8 cellular contexts compared by ENCODE assay signal in genomic region chr11:130070109-130070828, GRCh38. TPM values are rescaled to one million over a fixed set of nuclear protein-coding genes. Genes with fewer than 3 reads are reported as not detected.
DNase-seq lines count a peak whose midpoint lies in the region; ATAC-seq and TF ChIP-seq lines count a peak whose summit lies in the region.

No MANE protein-coding gene starts in this region.

- DNase-seq in EL (peak; percentile 57), KBM-7 (peak; percentile 35), ecto neural progenitor cell (ENCODE audit: low spot score) (peak; percentile 68), lung (ENCODE audit: low spot score) (peak; percentile 41), NOMO-1 treated with DMSO at 0.1 percent for 48 hours (lab: John Stamatoyannopoulos, UW; ENCODE audit: unreplicated experiment) (no peak)
- DNase-seq in activated CD4-positive, alpha-beta T cell treated with anti-CD3 and anti-CD28 coated beads, Interleukin-2, amount 50 U/mL, for 1 hour: peak; percentile 51
- DNase-seq in stimulated activated CD8-positive, alpha-beta memory T cell treated with anti-CD3 and anti-CD28 coated beads, Interleukin-15, amount 100 ng/mL, for 1 hour (ENCODE audit: low read depth): peak; percentile 6

- no peaks in the 10 kb centered on the region for H3K27me3 ChIP-seq in lung (ENCODE audit: control insufficient read depth, insufficient read depth)

- H3K4me1 ChIP-seq in lung (ENCODE audit: control insufficient read depth in 2 of 2, insufficient read depth in 2 of 2, low read length in 2 of 2): peaks cover 0 to 2% of the 10 kb centered on the region in 2 donors

- no peaks in the 10 kb centered on the region for H3K9me3 ChIP-seq in lung (ENCODE audit: control insufficient read depth in 2 of 2, insufficient read depth in 1 of 2, low read length in 1 of 2)

- peak overlapping the region; percentile 90 to 99 for H3K27ac ChIP-seq in lung (ENCODE audit: low read depth in 1 of 2, low read length in 1 of 2)

- TF ChIP-seq CTCF in lung (IDR thresholded peaks at IDR 0.05; ENCODE audit: control extremely low read depth, extremely low read depth): no peak

- WGBS in lung, 2 donors: 0% methylated on average over 70 to 99 of the region's 99 CpGs

- ATAC-seq in GM21576 (IDR thresholded peaks at IDR 0.05; ENCODE audit: unreplicated experiment) (peak; percentile 24), lung (ENCODE audit: insufficient read depth, low FRiP score) (peak; percentile 1)

- H3K36me3 ChIP-seq in lung (ENCODE audit: control insufficient read depth in 2 of 2, insufficient read depth in 2 of 2, low read length in 2 of 2): no peaks in the 10 kb centered on the region

- peak overlapping the region; percentile 89 for H3K4me3 ChIP-seq in lung

- in situ Hi-C loops in KBM-7 (cut with MboI; ENCODE audit: low pct_unique_long_range_greater_than_20kb, low sequenced_read_pairs): no loop called here

RNA-seq across cellular contexts. Expression of gene APLP2, which starts 0.6 kb away (rescaled TPM):
- total RNA-seq in lung: 100 to 1,000 TPM; 527 to 532 TPM
- polyA plus RNA-seq in lung: 100 to 1,000 TPM; 235 to 521 TPM
